Comparison of ENCODE assay signal across 23 cellular contexts in the genomic region with DNA sequence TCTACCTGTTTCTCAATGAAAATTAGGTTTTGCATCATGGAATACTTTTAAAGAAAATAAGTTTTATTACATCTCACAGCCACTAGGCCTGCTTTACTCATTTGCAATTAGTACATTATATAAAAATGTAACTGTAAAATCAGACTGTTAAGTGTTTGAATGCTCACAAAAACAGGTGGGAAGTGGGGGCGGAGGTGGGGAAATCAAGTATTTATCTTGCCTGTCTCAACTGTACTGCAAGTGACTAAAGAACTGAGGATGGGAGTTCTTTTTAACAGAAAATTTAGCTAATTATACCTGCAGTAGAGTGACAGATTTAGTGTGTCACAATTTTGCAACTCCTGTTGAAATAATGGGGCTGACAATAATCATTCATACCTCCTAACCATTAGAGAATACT.
"Had no signal": no experiment of that assay in that cellular context is flagged by ENCODE, and none has a peak within 500 bp of the region (broad histone marks: within the 10 kb centered on the region; RNA-seq: fewer than 3 reads in every experiment).

No MANE protein-coding gene starts in this region.

- DNase-seq: colonic mucosa; cortex of kidney; dermis blood vessel endothelial cell; dorsolateral prefrontal cortex; effector CD4-positive, alpha-beta T cell; effector CD8-positive, alpha-beta T cell; effector memory CD4-positive, alpha-beta T cell; effector memory CD8-positive, alpha-beta T cell; endodermal cell; erythroblast; esophagus squamous epithelium; foreskin fibroblast; foreskin keratinocyte; foreskin melanocyte; gastrocnemius medialis; glutamatergic neuron; heart left ventricle; heart right ventricle had no signal

- ATAC-seq: effector memory CD8-positive, alpha-beta T cell; esophagus mucosa; foreskin keratinocyte; gastrocnemius medialis; gastroesophageal sphincter; heart left ventricle; heart right ventricle had no signal

- H3K27ac ChIP-seq: colonic mucosa, coronary artery, dorsolateral prefrontal cortex, epithelial cell of prostate, esophagus muscularis mucosa, esophagus squamous epithelium, foreskin keratinocyte, gastrocnemius medialis, gastroesophageal sphincter, heart left ventricle, heart right ventricle had no signal
